Comparison of ENCODE assay signal across 11 cellular contexts in genomic region chr7:13945670-13946069, GRCh38. TPM values are rescaled to one million over a fixed set of nuclear protein-coding genes. Genes with fewer than 3 reads are reported as not detected.
DNase-seq lines count a peak whose midpoint lies in the region; ATAC-seq and TF ChIP-seq lines count a peak whose summit lies in the region.
"Had no signal": no experiment of that assay in that cellular context is flagged by ENCODE, and none has a peak within 500 bp of the region (broad histone marks: within the 10 kb centered on the region; RNA-seq: fewer than 3 reads in every experiment).

No MANE protein-coding gene starts in this region.

- no peaks in the 10 kb centered on the region for H3K79me2 ChIP-seq in SK-N-SH (ENCODE audit: insufficient read depth)

- peak; percentile 78 for ATAC-seq in upper lobe of right lung
- ATAC-seq: A549 had no signal

- peak overlapping the region; percentile 60 for H3K4me2 ChIP-seq in SK-N-SH
- H3K4me2 ChIP-seq: A549 had no signal

- TF ChIP-seq EP300 in SK-N-SH (IDR thresholded peaks at IDR 0.05; ENCODE audit: borderline replicate concordance in 1 of 2, low read depth in 1 of 2, low read length in 1 of 2) = peak in 1 of 2 experiments; percentile 96; a peak in 2 of 4 replicates

- H3K9me3 ChIP-seq in SK-N-SH = no peaks in the 10 kb centered on the region
- no peaks in the 10 kb centered on the region for H3K9me3 ChIP-seq in upper lobe of right lung
- H3K9me3 ChIP-seq: A549 had no signal

- H3K27ac ChIP-seq in SK-N-SH (ENCODE audit: low read depth in 2 of 2, low read length in 1 of 2) = peak overlapping the region; percentile 30 to 75; a peak in 3 of 4 replicates
- peak overlapping the region; percentile 39 for H3K27ac ChIP-seq in upper lobe of right lung
- H3K27ac ChIP-seq: A549, SK-N-MC had no signal

- H3K27me3 ChIP-seq in SK-N-SH (ENCODE audit: insufficient read depth) (no peaks in the 10 kb centered on the region), upper lobe of right lung (no peaks in the 10 kb centered on the region)

- H3K36me3 ChIP-seq in SK-N-SH (replicated peaks in 1 of 2; ENCODE audit: control insufficient read depth in 1 of 2, insufficient read depth in 2 of 2, low read length in 1 of 2) (no peaks in the 10 kb centered on the region), upper lobe of right lung (no peaks in the 10 kb centered on the region)

- no peaks in the 10 kb centered on the region for H4K20me1 ChIP-seq in SK-N-SH (ENCODE audit: insufficient read depth)

- H3K4me1 ChIP-seq in SK-N-SH (ENCODE audit: control insufficient read depth in 1 of 2, insufficient read depth in 2 of 2, low read depth in 1 of 2, low read length in 1 of 2) = peaks cover 11 to 38% of the 10 kb centered on the region in 2 experiments; a peak in 3 of 4 replicates
- peaks cover 6% of the 10 kb centered on the region for H3K4me1 ChIP-seq in upper lobe of right lung
- H3K4me1 ChIP-seq: A549 had no signal

- no peak overlapping the region for H3K9ac ChIP-seq in SK-N-SH

- intact Hi-C loops in upper lobe of right lung (cut with DNase I) = no loop called here
- intact Hi-C loops in posterior cingulate gyrus (cut with DNase I) = no loop called here

- 26% methylated on average over 7 of the region's 7 CpGs for WGBS in SK-N-SH (ENCODE audit: low lambda C conversion rate)

- peak overlapping the region; percentile 23 to 44; a peak in 3 of 4 replicates for H3K4me3 ChIP-seq in SK-N-SH (ENCODE audit: low read depth in 2 of 2, low read length in 1 of 2)
- peak overlapping the region; percentile 11 for H3K4me3 ChIP-seq in upper lobe of right lung
- H3K4me3 ChIP-seq: A549, SK-N-MC had no signal

- peak overlapping the region; percentile 32; the same call in 1 of the 2 replicates for H2AFZ ChIP-seq in SK-N-SH (ENCODE audit: low read depth)

- H3K9me2 ChIP-seq in SK-N-SH = no peaks in the 10 kb centered on the region

- POLR2A ChIA-PET in SK-N-SH (lab: Yijun Ruan, JAX) = no interaction called here

- peak; percentile 46 for TF ChIP-seq RAD21 in SK-N-SH (IDR thresholded peaks at IDR 0.05; ENCODE audit: low read length)

- DNase-seq in NCI-H748 (lab: John Stamatoyannopoulos, UW; ENCODE audit: unreplicated experiment) = peak; percentile 44
- DNase-seq in NCI-H748 treated with DMSO at 0.1 percent for 48 hours (lab: John Stamatoyannopoulos, UW) = no peak
- peak; percentile 72 for DNase-seq in SK-N-SH
- peak; percentile 53 for DNase-seq in islet precursor cell
- DNase-seq in upper lobe of right lung = no peak
- no peak for DNase-seq in posterior cingulate gyrus
- no peak for DNase-seq in activated CD8-positive, alpha-beta memory T cell treated with anti-CD3 and anti-CD28 coated beads for 24 hours
- DNase-seq in COR-L47 (lab: John Stamatoyannopoulos, UW) = no peak
- DNase-seq: amniotic stem cell had no signal

- CTCF ChIA-PET in SK-N-SH (lab: Yijun Ruan, JAX) = interaction anchor here (0.6 to 2.1 kb wide), 4 partner anchors 33 to 746 kb away, joined by 3 to 11 read pairs (median 4); no protein-coding TSS in a partner anchor

- no peak for TF ChIP-seq CTCF in SK-N-SH (IDR thresholded peaks at IDR 0.05)
- TF ChIP-seq CTCF in upper lobe of right lung (IDR thresholded peaks at IDR 0.05) = no peak

- peaks cover 3% of the 10 kb centered on the region for H3F3A ChIP-seq in SK-N-SH (replicated peaks; ENCODE audit: insufficient read depth)

TF ChIP-seq in SK-N-SH, 30 proteins besides CTCF, POLR2A, EP300 and RAD21:
- no peak for TF ChIP-seq GABPA (IDR thresholded peaks at IDR 0.05; ENCODE audit: low read depth)
- TF ChIP-seq RFX5 (IDR thresholded peaks at IDR 0.05; ENCODE audit: low read length) = no peak
- TF ChIP-seq PBX3 (IDR thresholded peaks at IDR 0.05) = no peak
- no peak for TF ChIP-seq TEAD4 (IDR thresholded peaks at IDR 0.05; ENCODE audit: borderline replicate concordance, insufficient read depth)
- peak; percentile 86 for TF ChIP-seq MXI1 (IDR thresholded peaks at IDR 0.05; ENCODE audit: low read depth, low read length)
- no peak for TF ChIP-seq POLR2AphosphoS5 (IDR thresholded peaks at IDR 0.05; ENCODE audit: low read depth, low read length)
- TF ChIP-seq CHD2 (IDR thresholded peaks at IDR 0.05; ENCODE audit: low read length, partially characterized antibody) = peak; percentile 87
- peak; percentile 96 for TF ChIP-seq RCOR1 (IDR thresholded peaks at IDR 0.05; ENCODE audit: low read length)
- TF ChIP-seq EZH2phosphoT487 (IDR thresholded peaks at IDR 0.05; ENCODE audit: borderline replicate concordance, low read depth) = no peak
- TF ChIP-seq USF2 (IDR thresholded peaks at IDR 0.05; ENCODE audit: borderline replicate concordance, low read depth, low read length) = no peak
- TF ChIP-seq GATA2 (CRISPR knock-in tag; IDR thresholded peaks at IDR 0.05) = peak; percentile 99
- TF ChIP-seq MAX (IDR thresholded peaks at IDR 0.05; ENCODE audit: low read depth) = no peak
- peak; percentile 96 for TF ChIP-seq FOXJ3 (CRISPR knock-in tag; IDR thresholded peaks at IDR 0.05)
- no peak for TF ChIP-seq USF1 (IDR thresholded peaks at IDR 0.05; ENCODE audit: borderline replicate concordance, low read depth)
- no peak; the same call in 1 of the 2 replicates for TF ChIP-seq TCF12 (IDR thresholded peaks at IDR 0.05)
- TF ChIP-seq IRF3 (IDR thresholded peaks at IDR 0.05; ENCODE audit: low read depth, low read length) = no peak

RNA-seq across cellular contexts. Expression of gene ETV1, which starts 43.8 kb away (rescaled TPM):
- 22.3 and 24.9 TPM in 2 replicates for polyA plus RNA-seq in SK-N-SH (2012; rRNA removed)
- 14.7 and 21.9 TPM in 2 replicates for polyA plus RNA-seq in SK-N-SH (2012; cell fraction: cytosol; rRNA removed)
- 11.2 and 25.0 TPM in 2 replicates for polyA plus RNA-seq in SK-N-SH (2012; cell fraction: nucleus; rRNA removed)
- 110 TPM for total RNA-seq in upper lobe of right lung

Comparison
In these comparisons a context has a peak if more than half of its experiments do, and no peak if none do; other contexts are left out.
1. DNase-seq: peak in NCI-H748 (single experiment), SK-N-SH (single experiment) and islet precursor cell (single experiment); none in NCI-H748 treated with DMSO at 0.1 percent for 48 hours (single experiment), upper lobe of right lung (single experiment), posterior cingulate gyrus (0 of 10), activated CD8-positive, alpha-beta memory T cell treated with anti-CD3 and anti-CD28 coated beads for 24 hours (single experiment) and COR-L47 (single experiment).